ENCODE assay signal across 1 cellular context in genomic region chr10:11772575-11773288, GRCh38.
TF ChIP-seq lines count a peak whose summit lies in the region.

No MANE protein-coding gene starts in this region.

TF ChIP-seq in HEK293, 187 proteins besides CTCF, POLR2A, EP300 and RAD21 (continued from another document):
- TF ChIP-seq ZBTB11 (tag by site-specific recombination; conservative IDR thresholded peaks at IDR 0.05; ENCODE audit: low read depth): no peak
- no peak for TF ChIP-seq ZNF660 (tag by site-specific recombination; IDR thresholded peaks at IDR 0.05)
- no peak for TF ChIP-seq SP2 (tag by site-specific recombination; IDR thresholded peaks at IDR 0.05)
- no peak for TF ChIP-seq PRDM6 (tag by site-specific recombination; IDR thresholded peaks at IDR 0.05)
- no peak for TF ChIP-seq ZNF354C (tag by site-specific recombination; IDR thresholded peaks at IDR 0.05; ENCODE audit: borderline replicate concordance, low read depth)
- TF ChIP-seq ZBTB8A (tag by site-specific recombination; IDR thresholded peaks at IDR 0.05): no peak
- TF ChIP-seq ZNF280D (tag by site-specific recombination; IDR thresholded peaks at IDR 0.05): no peak
- no peak for TF ChIP-seq ZNF24 (tag by site-specific recombination; IDR thresholded peaks at IDR 0.05)
- no peak for TF ChIP-seq ZNF184 (tag by site-specific recombination; IDR thresholded peaks at IDR 0.05)
- no peak for TF ChIP-seq ZSCAN5A (tag by site-specific recombination; IDR thresholded peaks at IDR 0.05)
- no peak for TF ChIP-seq ZNF488 (tag by site-specific recombination; IDR thresholded peaks at IDR 0.05)
- TF ChIP-seq ZNF223 (tag by site-specific recombination; IDR thresholded peaks at IDR 0.05): no peak
